8 cellular contexts compared by ENCODE assay signal in the genomic region with DNA sequence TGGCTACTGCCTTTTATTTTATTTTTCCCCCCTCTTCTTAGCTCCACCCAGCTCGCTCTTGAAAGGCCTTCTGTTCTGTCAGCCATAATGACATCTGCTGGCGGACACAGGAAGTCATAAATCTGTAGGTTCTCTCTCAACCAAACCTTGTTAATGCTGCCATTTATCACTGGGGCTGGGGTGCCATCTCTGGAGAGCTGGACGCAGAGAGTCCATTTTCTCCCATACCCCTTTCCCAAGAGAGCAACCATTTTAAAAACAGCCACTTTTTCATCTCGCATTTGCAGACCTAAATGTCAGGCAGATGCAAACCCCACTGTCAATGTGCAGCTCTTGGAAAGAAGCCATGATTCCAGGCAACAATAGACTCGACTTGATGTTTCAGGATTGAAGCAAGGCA. TPM values are rescaled to one million over a fixed set of nuclear protein-coding genes. Genes with fewer than 3 reads are reported as not detected.
A peak's percentile ranks its signal among the peaks of the same experiment; 100 is the strongest.
DNase-seq lines count a peak whose midpoint lies in the region; TF ChIP-seq lines count a peak whose summit lies in the region.
"Had no signal": no experiment of that assay in that cellular context is flagged by ENCODE, and none has a peak within 500 bp of the region (broad histone marks: within the 10 kb centered on the region; RNA-seq: fewer than 3 reads in every experiment).

No MANE protein-coding gene starts in this region.

- DNase-seq in NAMALWA (ENCODE audit: low spot score) (peak; percentile 29), NCI-H446 (lab: John Stamatoyannopoulos, UW) (peak; percentile 63 to 83), adrenal gland (peak in 5 of 7 donors; percentile 20 to 64 (median 31)), 8988T (no peak), HuH-7.5 (ENCODE audit: low spot score) (no peak)
- DNase-seq in activated effector memory CD4-positive, alpha-beta T cell treated with anti-CD3 and anti-CD28 coated beads, Interleukin-2, amount 50 U/mL, for 16 hours = no peak
- DNase-seq: psoas muscle had no signal

- no peaks in the 10 kb centered on the region for H3K36me3 ChIP-seq in adrenal gland (replicated peaks in 1 of 2)
- H3K36me3 ChIP-seq in neuron (ENCODE audit: insufficient read depth, low read length) = no peaks in the 10 kb centered on the region

- no peak for TF ChIP-seq POLR2A in adrenal gland (IDR thresholded peaks at IDR 0.05)

- intact Hi-C loops in adrenal gland (cut with DNase I) = no loop called here

- H3K27ac ChIP-seq in adrenal gland = no peak overlapping the region
- H3K27ac ChIP-seq: psoas muscle had no signal

- H3K27me3 ChIP-seq in adrenal gland (no peaks in the 10 kb centered on the region), neuron (ENCODE audit: insufficient read depth, low read length) (peaks cover 3% of the 10 kb centered on the region)

- H2AFZ ChIP-seq in neuron (ENCODE audit: low read depth, low read length) = peak overlapping the region; percentile 82

- H3K4me1 ChIP-seq in adrenal gland (replicated peaks in 1 of 2) (peaks cover 0 to 9% of the 10 kb centered on the region in 2 donors), neuron (ENCODE audit: insufficient read depth, low read length) (peaks cover 2% of the 10 kb centered on the region)
- H3K4me1 ChIP-seq: psoas muscle had no signal

- peak in 3 of 6 experiments; percentile 9 to 31 (median 15) for TF ChIP-seq CTCF in adrenal gland (IDR thresholded peaks at IDR 0.05)

- H3K9me3 ChIP-seq in adrenal gland (replicated peaks in 1 of 3) (no peaks in the 10 kb centered on the region), neuron (ENCODE audit: low read length) (no peaks in the 10 kb centered on the region)
- H3K9me3 ChIP-seq: psoas muscle had no signal

- H3K4me3 ChIP-seq in adrenal gland = no peak overlapping the region
- H3K4me3 ChIP-seq in neuron (ENCODE audit: low read length) = no peak overlapping the region
- H3K4me3 ChIP-seq: psoas muscle had no signal

- 24 to 49% (median 30%) methylated on average over 5 of the region's 5 CpGs for WGBS in adrenal gland, 4 donors

RNA-seq across cellular contexts. Expression of a gene that starts 13.0 kb away (rescaled TPM):
- total RNA-seq in adrenal gland = 10 to 100 TPM; 29.1 to 87.1 (median 65.1) TPM
- polyA plus RNA-seq in adrenal gland = 10 to 100 TPM; 29.9 to 49.8 (median 37.7) TPM

Comparison
In these comparisons a context has a peak if more than half of its experiments do, and no peak if none do; other contexts are left out.
1. DNase-seq: peak in NAMALWA (single experiment), NCI-H446 (2 of 2) and adrenal gland (5 of 7); none in 8988T (single experiment), activated effector memory CD4-positive, alpha-beta T cell treated with anti-CD3 and anti-CD28 coated beads, Interleukin-2, amount 50 U/mL, for 16 hours (single experiment) and HuH-7.5 (single experiment).